Comparison of ENCODE assay signal across 8 cellular contexts in the genomic region with DNA sequence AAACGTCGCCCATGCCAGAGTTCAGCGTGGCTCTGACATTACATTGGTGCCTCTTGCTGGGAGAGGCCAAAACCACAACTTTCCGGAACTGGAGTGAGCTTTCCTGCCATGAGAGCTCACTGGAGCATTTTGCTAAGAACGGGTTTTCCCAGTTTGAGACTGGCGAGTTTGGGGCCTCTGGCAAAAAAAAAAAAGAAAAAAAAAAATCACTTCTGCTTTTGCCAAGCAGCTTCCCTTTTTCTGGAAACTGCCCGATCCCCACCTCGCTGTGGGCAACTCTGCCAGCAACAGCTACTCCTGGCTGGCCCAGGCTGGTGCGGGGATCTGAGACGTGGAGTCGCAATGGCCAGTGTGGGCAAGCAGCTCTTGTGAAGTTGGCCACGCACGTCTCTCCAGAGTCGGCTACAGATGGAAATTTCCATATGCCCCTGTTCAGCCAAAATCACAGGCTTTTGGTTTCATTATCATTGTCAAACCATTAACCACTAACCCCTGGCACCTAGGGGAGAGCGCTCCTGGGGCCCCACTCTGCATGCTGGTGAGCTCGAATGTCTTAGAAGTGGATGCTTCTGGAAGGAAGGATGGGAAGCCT. TPM values are rescaled to one million over a fixed set of nuclear protein-coding genes. Genes with fewer than 3 reads are reported as not detected.
A peak's percentile ranks its signal among the peaks of the same experiment; 100 is the strongest.
DNase-seq lines count a peak whose midpoint lies in the region; ATAC-seq lines count a peak whose summit lies in the region.

No MANE protein-coding gene starts in this region.

- no peak overlapping the region for H3K9ac ChIP-seq in rectal smooth muscle tissue (ENCODE audit: low read length)

- H3K4me1 ChIP-seq in rectal smooth muscle tissue (ENCODE audit: control insufficient read depth, insufficient read depth, low read length), result no peaks in the 10 kb centered on the region

- H3K27ac ChIP-seq in rectal smooth muscle tissue (ENCODE audit: low read depth, low read length), result no peak overlapping the region

- peak overlapping the region; percentile 44 for H3K4me3 ChIP-seq in rectal smooth muscle tissue (ENCODE audit: low read length)

- H3K36me3 ChIP-seq in rectal smooth muscle tissue (ENCODE audit: control insufficient read depth, insufficient read depth, low read length), result no peaks in the 10 kb centered on the region

- ATAC-seq in esophagus mucosa (peak; percentile 70), GM18870 (IDR thresholded peaks at IDR 0.05; ENCODE audit: unreplicated experiment) (no peak), GM19467 (IDR thresholded peaks at IDR 0.05; ENCODE audit: unreplicated experiment) (no peak)

- peak; percentile 66 for DNase-seq in activated CD8-positive, alpha-beta memory T cell treated with anti-CD3 and anti-CD28 coated beads for 24 hours
- DNase-seq in activated CD8-positive, alpha-beta memory T cell treated with anti-CD3 and anti-CD28 coated beads, Interleukin-2, amount 50 U/mL, for 4 hours, result no peak
- DNase-seq in SIG-M5 treated with dmso at 0.1 percent for 504 hours (lab: John Stamatoyannopoulos, UW; ENCODE audit: unreplicated experiment) (peak; percentile 79), G401 (ENCODE audit: low spot score) (no peak)

- in situ Hi-C loops in G401 (cut with HindIII; ENCODE audit: low sequenced_read_pairs), result no loop called here

- H3K27me3 ChIP-seq in rectal smooth muscle tissue (ENCODE audit: control insufficient read depth, insufficient read depth, low read length), result no peaks in the 10 kb centered on the region

RNA-seq across cellular contexts. Expression of a gene that starts 25.7 kb away (rescaled TPM):
- total RNA-seq in esophagus mucosa, result 9.5 TPM
- 92.4 and 97.3 TPM in 2 replicates for total RNA-seq in G401 (2014; rRNA removed; shearing (Covaris generic))

Comparison
In these comparisons a context has a peak if more than half of its experiments do, and no peak if none do; other contexts are left out.
1. DNase-seq: peak in activated CD8-positive, alpha-beta memory T cell treated with anti-CD3 and anti-CD28 coated beads for 24 hours (single experiment) and SIG-M5 treated with dmso at 0.1 percent for 504 hours (single experiment); none in activated CD8-positive, alpha-beta memory T cell treated with anti-CD3 and anti-CD28 coated beads, Interleukin-2, amount 50 U/mL, for 4 hours (single experiment) and G401 (single experiment).